ENCODE assay signal across 16 cellular contexts in genomic region chr5:156947933-156948332, GRCh38. TPM values are rescaled to one million over a fixed set of nuclear protein-coding genes. Genes with fewer than 3 reads are reported as not detected.
"Had no signal": no experiment of that assay in that cellular context is flagged by ENCODE, and none has a peak within 500 bp of the region (broad histone marks: within the 10 kb centered on the region; RNA-seq: fewer than 3 reads in every experiment).

No MANE protein-coding gene starts in this region.

- H3K9me3 Mint-ChIP-seq: central memory CD8-positive, alpha-beta T cell; naive thymus-derived CD8-positive, alpha-beta T cell; T-cell had no signal

- H3K36me3 Mint-ChIP-seq: brain, WTC11 had no signal

- ATAC-seq: heart right ventricle; left lobe of liver; mucosa of descending colon; naive thymus-derived CD8-positive, alpha-beta T cell; T-cell; WTC11 had no signal

- H3K27me3 Mint-ChIP-seq: central memory CD8-positive, alpha-beta T cell; naive thymus-derived CD8-positive, alpha-beta T cell; T-cell had no signal

- H3K27ac Mint-ChIP-seq: brain, T-cell, WTC11 had no signal

- H3K4me3 Mint-ChIP-seq: brain; central memory CD8-positive, alpha-beta T cell; naive thymus-derived CD8-positive, alpha-beta T cell; T-cell; WTC11 had no signal

- DNase-seq: activated gamma-delta T cell treated with Interleukin-2 at 50 U/mL for 16 hours; amygdala; cortex of kidney; effector CD8-positive, alpha-beta T cell; heart right ventricle; mucosa of descending colon; naive thymus-derived CD8-positive, alpha-beta T cell; small intestine; stimulated activated naive CD4-positive, alpha-beta T cell; T-cell; upper lobe of left lung had no signal

RNA-seq across cellular contexts. Expression of gene TIMD4, which starts 15.1 kb away (rescaled TPM):
- total RNA-seq: fibroblast of lung had no signal
- polyA plus RNA-seq: fibroblast of lung had no signal
